9 cellular contexts compared by ENCODE assay signal in the genomic region with DNA sequence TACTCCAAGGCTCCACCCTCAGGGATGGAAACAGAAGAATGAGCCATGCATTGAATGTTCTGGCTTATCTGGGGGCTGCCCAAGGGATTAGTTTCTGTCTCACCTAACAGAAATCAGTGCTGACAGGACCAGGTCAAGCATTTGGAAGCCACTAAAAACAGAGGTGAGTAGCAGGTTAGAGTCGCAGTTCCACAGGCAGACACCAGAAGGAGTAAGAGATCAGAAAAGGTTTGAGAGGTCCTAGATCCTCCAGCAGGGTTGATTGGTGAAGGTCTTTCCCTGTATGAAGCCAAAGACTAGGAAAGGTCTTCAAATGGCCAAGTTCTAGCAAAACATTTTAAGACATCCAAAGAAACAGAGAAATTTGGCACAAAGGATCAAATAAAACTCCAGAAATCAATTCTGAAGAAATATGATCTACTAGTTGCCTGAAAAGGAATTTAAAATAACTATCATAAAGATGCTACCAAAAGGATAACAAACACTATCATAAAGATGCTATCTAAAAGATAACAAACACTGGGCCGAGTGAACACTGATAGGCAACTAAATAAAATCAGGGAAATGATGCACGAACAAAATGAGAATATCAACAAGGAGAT. TPM values are rescaled to one million over a fixed set of nuclear protein-coding genes. Genes with fewer than 3 reads are reported as not detected.
A peak's percentile ranks its signal among the peaks of the same experiment; 100 is the strongest.
DNase-seq lines count a peak whose midpoint lies in the region; ATAC-seq and TF ChIP-seq lines count a peak whose summit lies in the region.
"Had no signal": no experiment of that assay in that cellular context is flagged by ENCODE, and none has a peak within 500 bp of the region (broad histone marks: within the 10 kb centered on the region; RNA-seq: fewer than 3 reads in every experiment).

No MANE protein-coding gene starts in this region.

- H3K27ac ChIP-seq in PC-9 (no peak overlapping the region), iPS DF 6.9 (ENCODE audit: low read length) (no peak overlapping the region)
- H3K27ac ChIP-seq: SK-N-MC had no signal

- H3K4me3 ChIP-seq in PC-9 (no peak overlapping the region), iPS DF 6.9 (ENCODE audit: low read length) (no peak overlapping the region)
- H3K4me3 ChIP-seq: SK-N-MC had no signal

- no peak overlapping the region for H3K4me2 ChIP-seq in PC-9

- no peaks in the 10 kb centered on the region for H3K36me3 ChIP-seq in PC-9 (ENCODE audit: low read depth)
- no peaks in the 10 kb centered on the region for H3K36me3 ChIP-seq in iPS DF 6.9 (ENCODE audit: control insufficient read depth, insufficient read depth, low read length)

- H3K27me3 ChIP-seq in PC-9 (ENCODE audit: insufficient read depth, low read depth) = no peaks in the 10 kb centered on the region
- no peaks in the 10 kb centered on the region for H3K27me3 ChIP-seq in iPS DF 6.9 (ENCODE audit: control insufficient read depth, insufficient read depth, low read length)

- DNase-seq in DMS153 treated with DMSO at 0.1 percent for 48 hours (lab: John Stamatoyannopoulos, UW; ENCODE audit: unreplicated experiment) (peak; percentile 31), HT1080 (ENCODE audit: low read depth) (peak; percentile 51), PC-9 (peak in 1 of 2 experiments; percentile 54), iPS DF 6.9 (ENCODE audit: low read depth, low spot score) (peak; percentile 55), HK-2 (ENCODE audit: unreplicated experiment) (no peak)
- peak; percentile 50 for DNase-seq in activated naive CD4-positive, alpha-beta T cell treated with anti-CD3 and anti-CD28 coated beads, Interleukin-2, amount 50 U/mL, for 16 hours
- DNase-seq in stimulated activated CD8-positive, alpha-beta memory T cell treated with anti-CD3 and anti-CD28 coated beads, Interleukin-12 subunit alpha, Interleukin-12 subunit beta, amount 100 ng/mL, for 1 hour (ENCODE audit: low read depth) = peak; percentile 30

- no TSS peak for BruUV-seq in PC-9 (replicated peaks; lab: Mats Ljungman, UMichigan)

- CTCF ChIA-PET in PC-9 (lab: Charles Lee) = interaction anchor here (0.6 to 2.3 kb wide), 4 partner anchors 91 to 153 kb away, joined by 3 to 19 read pairs (median 5); no protein-coding TSS in a partner anchor

- peaks cover under 1% of the 10 kb centered on the region; the same call in 1 of the 2 replicates for H3K4me1 ChIP-seq in PC-9 (replicated peaks; ENCODE audit: insufficient read depth)
- no peaks in the 10 kb centered on the region for H3K4me1 ChIP-seq in iPS DF 6.9 (ENCODE audit: control insufficient read depth, insufficient read depth, low read length)

- no peaks in the 10 kb centered on the region for H3K79me2 ChIP-seq in PC-9 (ENCODE audit: low read depth)

- ATAC-seq in HG03457 (IDR thresholded peaks at IDR 0.05; ENCODE audit: unreplicated experiment) = no peak

- peaks cover 7% of the 10 kb centered on the region; the same call in 1 of the 2 replicates for H3K9me3 ChIP-seq in PC-9 (ENCODE audit: insufficient read depth, low read depth)
- H3K9me3 ChIP-seq in iPS DF 6.9 (ENCODE audit: control insufficient read depth, insufficient read depth, low read length) = peaks cover 2% of the 10 kb centered on the region; the same call in 1 of the 2 replicates

- H4K20me1 ChIP-seq in PC-9 (ENCODE audit: insufficient read depth) = no peaks in the 10 kb centered on the region

- H2AFZ ChIP-seq in PC-9 = no peak overlapping the region

- POLR2A ChIA-PET in PC-9 (lab: Charles Lee; ENCODE audit: unreplicated experiment) = no interaction called here

- intact Hi-C loops in PC-9 (cut with micrococcal nuclease; ENCODE audit: unreplicated experiment) = loop anchor here (1.0 kb wide), 5 partner anchors 43 to 350 kb away; a partner anchor contains a TSS

- no CpG with 5 or more reads among the region's 3 CpGs for WGBS in iPS DF 6.9 (ENCODE audit: insufficient coverage, insufficient read length)

- H3K9me2 ChIP-seq in PC-9 (ENCODE audit: insufficient read depth) = no peaks in the 10 kb centered on the region

- peak; percentile 94 for TF ChIP-seq CTCF in PC-9 (conservative IDR thresholded peaks at IDR 0.05)

- H3F3A ChIP-seq in PC-9 (ENCODE audit: insufficient read depth, low read depth) = no peaks in the 10 kb centered on the region

RNA-seq across cellular contexts. Expression of a gene that starts 19.5 kb away (rescaled TPM):
- total RNA-seq in HT1080 (2014; rRNA removed; shearing (Covaris generic)) = 0.80 and 0.87 TPM in 2 replicates
- 0.93 and 1.2 TPM in 2 replicates for polyA plus RNA-seq in HT1080 (2015; cell fraction: cytosol; rRNA removed)
- 0.70 and 0.94 TPM in 2 replicates for polyA plus RNA-seq in HT1080 (2015; cell fraction: nucleus; rRNA removed)
- 9.3 and 9.9 TPM in 2 replicates for total RNA-seq in PC-9 (2021)

RNA-seq across cellular contexts. Expression of a gene that starts 21.8 kb away (rescaled TPM):
- 36.9 and 58.0 TPM in 2 replicates for total RNA-seq in HT1080 (2014; rRNA removed; shearing (Covaris generic))
- 40.0 and 46.7 TPM in 2 replicates for polyA plus RNA-seq in HT1080 (2015; cell fraction: cytosol; rRNA removed)
- 46.9 and 47.6 TPM in 2 replicates for polyA plus RNA-seq in HT1080 (2015; cell fraction: nucleus; rRNA removed)
- total RNA-seq in PC-9 (2021) = 46.5 and 58.2 TPM in 2 replicates
